ENCODE assay signal across 8 cellular contexts in genomic region chr2:118003396-118003824, GRCh38. TPM values are rescaled to one million over a fixed set of nuclear protein-coding genes. Genes with fewer than 3 reads are reported as not detected.
DNase-seq lines count a peak whose midpoint lies in the region; ATAC-seq, FAIRE-seq and TF ChIP-seq lines count a peak whose summit lies in the region.

No MANE protein-coding gene starts in this region.

- H3K4me1 Mint-ChIP-seq in activated naive CD8-positive, alpha-beta T cell treated with anti-CD3 and anti-CD28 coated beads for 36 hours = peaks cover 16% of the 10 kb centered on the region
- H3K4me1 Mint-ChIP-seq in progenitor cell of endocrine pancreas (ENCODE audit: low read depth) = peaks cover 1% of the 10 kb centered on the region

- peak; percentile 59 for DNase-seq in M059J (ENCODE audit: low read depth)
- peak; percentile 76 for DNase-seq in RPMI7951 (ENCODE audit: low read depth)
- DNase-seq in activated naive CD8-positive, alpha-beta T cell treated with anti-CD3 and anti-CD28 coated beads for 36 hours = peak; percentile 24
- peak in 33 of 42 donors; percentile 11 to 88 (median 68) for DNase-seq in head of caudate nucleus
- DNase-seq in progenitor cell of endocrine pancreas (ENCODE audit: low spot score, unreplicated experiment) = peak; percentile 26

- H3K36me3 Mint-ChIP-seq in activated naive CD8-positive, alpha-beta T cell treated with anti-CD3 and anti-CD28 coated beads for 36 hours = peaks cover 34% of the 10 kb centered on the region
- H3K36me3 Mint-ChIP-seq in progenitor cell of endocrine pancreas (ENCODE audit: insufficient read depth) = peaks cover 22% of the 10 kb centered on the region

- no peak overlapping the region for H3K4me3 Mint-ChIP-seq in activated naive CD8-positive, alpha-beta T cell treated with anti-CD3 and anti-CD28 coated beads for 36 hours
- H3K4me3 Mint-ChIP-seq in progenitor cell of endocrine pancreas (ENCODE audit: low read depth) = no peak overlapping the region

- peak; percentile 100 for ATAC-seq in HG02588 (IDR thresholded peaks at IDR 0.05; ENCODE audit: unreplicated experiment)

- H3K27ac Mint-ChIP-seq in activated naive CD8-positive, alpha-beta T cell treated with anti-CD3 and anti-CD28 coated beads for 36 hours = no peak overlapping the region
- H3K27ac Mint-ChIP-seq in progenitor cell of endocrine pancreas = no peak overlapping the region

- intact Hi-C loops in head of caudate nucleus (cut with DNase I) = loop anchor here (5.0 kb wide), 1 partner anchor 166 kb away; no protein-coding TSS in a partner anchor

- no peaks in the 10 kb centered on the region for H3K9me3 Mint-ChIP-seq in activated naive CD8-positive, alpha-beta T cell treated with anti-CD3 and anti-CD28 coated beads for 36 hours
- no peaks in the 10 kb centered on the region for H3K9me3 Mint-ChIP-seq in progenitor cell of endocrine pancreas (ENCODE audit: low read depth)

- TF ChIP-seq CTCF in GM12874 (IDR thresholded peaks at IDR 0.05; ENCODE audit: insufficient read depth, low read depth, low read length) = peak; percentile 71
- peak; percentile 92 for TF ChIP-seq CTCF in progenitor cell of endocrine pancreas (IDR thresholded peaks at IDR 0.05; ENCODE audit: unreplicated experiment)

- H3K27me3 Mint-ChIP-seq in activated naive CD8-positive, alpha-beta T cell treated with anti-CD3 and anti-CD28 coated beads for 36 hours = no peaks in the 10 kb centered on the region
- H3K27me3 Mint-ChIP-seq in progenitor cell of endocrine pancreas = no peaks in the 10 kb centered on the region

- peak; percentile 80 for FAIRE-seq in A204.1 (lab: Jason Lieb, UNC)

RNA-seq across cellular contexts. Expression of gene CCDC93, which starts 10.5 kb away (rescaled TPM):
- total RNA-seq in M059J (2014; rRNA removed; shearing (Covaris generic)) = 18.2 and 21.4 TPM in 2 replicates
- 10.5 and 15.3 TPM in 2 replicates for total RNA-seq in RPMI7951 (2014; rRNA removed; shearing (Covaris generic))
- total RNA-seq in activated naive CD8-positive, alpha-beta T cell treated with anti-CD3 and anti-CD28 coated beads for 36 hours = 10 to 100 TPM; 22.9 to 25.5 TPM
- total RNA-seq in progenitor cell of endocrine pancreas = 63.4 and 67.4 TPM in 2 replicates

Comparison
In these comparisons a context has a peak if more than half of its experiments do, and no peak if none do; other contexts are left out.
1. Peak in every context shown above with its lines: DNase-seq and ATAC-seq.
2. DNase-seq: peak in every context shown above with its lines; median percentile 76 in RPMI7951; 68 in head of caudate nucleus; 59 in M059J; 26 in progenitor cell of endocrine pancreas; 24 in activated naive CD8-positive, alpha-beta T cell treated with anti-CD3 and anti-CD28 coated beads for 36 hours.